ENCODE assay signal across 19 cellular contexts in the genomic region with DNA sequence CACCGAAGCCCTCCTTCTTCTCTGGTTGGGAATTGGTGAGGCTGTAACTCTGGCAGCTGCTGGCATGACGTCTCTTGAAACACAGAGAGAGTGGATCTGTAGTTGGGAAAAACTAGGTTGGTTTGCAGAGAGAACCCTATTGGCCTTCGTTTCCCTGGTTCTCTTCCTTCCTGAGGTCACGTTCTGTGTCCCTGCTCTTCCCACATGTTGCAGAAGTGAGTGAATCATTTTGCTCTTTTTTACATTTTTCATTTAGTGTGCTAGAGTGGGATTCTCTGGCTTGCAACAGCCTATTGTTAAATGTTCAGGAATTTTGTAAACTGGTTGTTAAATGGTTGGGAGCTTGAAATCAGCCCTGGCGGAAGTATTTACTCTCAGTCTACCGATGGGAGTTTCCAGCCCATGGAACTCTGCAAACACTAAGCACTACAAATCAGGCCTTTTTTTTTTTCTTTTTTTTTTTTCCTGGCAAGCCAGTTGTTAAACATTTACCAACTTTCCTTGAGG. TPM values are rescaled to one million over a fixed set of nuclear protein-coding genes. Genes with fewer than 3 reads are reported as not detected.
A peak's percentile ranks its signal among the peaks of the same experiment; 100 is the strongest.
DNase-seq lines count a peak whose midpoint lies in the region; FAIRE-seq and TF ChIP-seq lines count a peak whose summit lies in the region.
"Had no signal": no experiment of that assay in that cellular context is flagged by ENCODE, and none has a peak within 500 bp of the region (broad histone marks: within the 10 kb centered on the region; RNA-seq: fewer than 3 reads in every experiment).

No MANE protein-coding gene starts in this region.

- no peaks in the 10 kb centered on the region for H3K36me3 Mint-ChIP-seq in neural progenitor cell
- H3K36me3 Mint-ChIP-seq: brain had no signal

- peaks cover 6% of the 10 kb centered on the region for H3K4me1 ChIP-seq in neural progenitor cell
- H3K4me1 ChIP-seq in Peyer's patch, result peaks cover 0 to 3% (median 0%) of the 10 kb centered on the region in 4 donors
- H3K4me1 ChIP-seq: uterus had no signal

- H3K4me1 Mint-ChIP-seq in neural progenitor cell, result peaks cover 4% of the 10 kb centered on the region
- H3K4me1 Mint-ChIP-seq: brain had no signal

- TF ChIP-seq CTCF in VCaP (conservative IDR thresholded peaks at IDR 0.05), result no peak
- no peak for TF ChIP-seq CTCF in neural progenitor cell (IDR thresholded peaks at IDR 0.05)
- no peak for TF ChIP-seq CTCF in Peyer's patch (IDR thresholded peaks at IDR 0.05)

- no peaks in the 10 kb centered on the region for H3F3A ChIP-seq in neural progenitor cell (ENCODE audit: low read depth)

- H4K20me1 ChIP-seq in neural progenitor cell (ENCODE audit: low read depth), result no peaks in the 10 kb centered on the region

- H3K27ac Mint-ChIP-seq in neural progenitor cell, result no peak overlapping the region
- H3K27ac Mint-ChIP-seq: stimulated activated naive CD8-positive, alpha-beta T cell treated with anti-CD3 and anti-CD28 coated beads, Interleukin-15, Interleukin-2, amounts not matched to agents 100 ng/mL and 50 ng/mL, for 24 hours; T-helper 2 cell treated with Interferon-gamma antibody and Interleukin-4, amounts not matched to agents 5 μg/mL and 100 μg/mL, for 36 hours had no signal

- no peak overlapping the region for H3K4me2 ChIP-seq in neural progenitor cell

- H3K9ac ChIP-seq in neural progenitor cell, result no peak overlapping the region

- H3K4me3 ChIP-seq in neural progenitor cell (no peak overlapping the region), Peyer's patch (no peak overlapping the region)
- H3K4me3 ChIP-seq: uterus had no signal

- H3K27me3 ChIP-seq in neural progenitor cell (no peaks in the 10 kb centered on the region), Peyer's patch (no peaks in the 10 kb centered on the region)
- H3K27me3 ChIP-seq: uterus had no signal

- FAIRE-seq in islet of Langerhans (lab: Jason Lieb, UNC), result peak; percentile 99
- FAIRE-seq: A204.1, kidney had no signal

- no peak overlapping the region for H3K4me3 Mint-ChIP-seq in neural progenitor cell
- H3K4me3 Mint-ChIP-seq: brain; stimulated activated naive CD8-positive, alpha-beta T cell treated with anti-CD3 and anti-CD28 coated beads, Interleukin-15, Interleukin-2, amounts not matched to agents 100 ng/mL and 50 ng/mL, for 24 hours; T-helper 2 cell treated with Interferon-gamma antibody and Interleukin-4, amounts not matched to agents 5 μg/mL and 100 μg/mL, for 36 hours had no signal

- no peak for TF ChIP-seq POLR2A in Peyer's patch (IDR thresholded peaks at IDR 0.05)

- peaks cover 9% of the 10 kb centered on the region for H3K27me3 Mint-ChIP-seq in neural progenitor cell (ENCODE audit: insufficient read depth, low read depth)
- H3K27me3 Mint-ChIP-seq: stimulated activated naive CD8-positive, alpha-beta T cell treated with anti-CD3 and anti-CD28 coated beads, Interleukin-15, Interleukin-2, amounts not matched to agents 100 ng/mL and 50 ng/mL, for 24 hours had no signal

- peaks cover 2% of the 10 kb centered on the region for H3K9me3 Mint-ChIP-seq in neural progenitor cell
- H3K9me3 Mint-ChIP-seq: brain; stimulated activated naive CD8-positive, alpha-beta T cell treated with anti-CD3 and anti-CD28 coated beads, Interleukin-15, Interleukin-2, amounts not matched to agents 100 ng/mL and 50 ng/mL, for 24 hours; T-helper 2 cell treated with Interferon-gamma antibody and Interleukin-4, amounts not matched to agents 5 μg/mL and 100 μg/mL, for 36 hours had no signal

- H3K79me2 ChIP-seq in neural progenitor cell (ENCODE audit: low read depth), result no peaks in the 10 kb centered on the region

- peak overlapping the region; percentile 37 for H2AFZ ChIP-seq in neural progenitor cell (replicated peaks)

- H3K9me3 ChIP-seq in neural progenitor cell (ENCODE audit: low read depth) (no peaks in the 10 kb centered on the region), Peyer's patch (no peaks in the 10 kb centered on the region)
- H3K9me3 ChIP-seq: uterus had no signal

- H3K27ac ChIP-seq in VCaP (peak overlapping the region; percentile 78), neural progenitor cell (no peak overlapping the region), Peyer's patch (peak overlapping the region in 1 of 4 donors; percentile 12)

- DNase-seq in AG08395 (ENCODE audit: low spot score), result peak; percentile 18
- no peak for DNase-seq in neural progenitor cell (ENCODE audit: low spot score)
- DNase-seq in Peyer's patch, result no peak
- DNase-seq in LoVo (ENCODE audit: low spot score), result no peak
- no peak for DNase-seq in NCI-H1105 treated with DMSO at 0.1 percent for 48 hours (lab: John Stamatoyannopoulos, UW)
- DNase-seq in NCI-H146 (lab: John Stamatoyannopoulos, UW), result no peak
- DNase-seq: activated CD4-positive, alpha-beta T cell treated with anti-CD3 and anti-CD28 coated beads for 1 hour; activated CD8-positive, alpha-beta memory T cell treated with anti-CD3 and anti-CD28 coated beads, Interleukin-2, amount 50 U/mL, for 4 hours; activated naive CD4-positive, alpha-beta T cell treated with Interleukin-2 at 50 U/mL for 16 hours; kidney; NCI-H187; NCI-H510A treated with DMSO at 0.1 percent for 48 hours; uterus had no signal

- no peaks in the 10 kb centered on the region for H3K36me3 ChIP-seq in neural progenitor cell
- no peaks in the 10 kb centered on the region for H3K36me3 ChIP-seq in Peyer's patch
- H3K36me3 ChIP-seq: uterus had no signal

RNA-seq across cellular contexts. Expression of gene CKAP4, which starts 26.8 kb away (rescaled TPM):
- total RNA-seq in neural progenitor cell (ENCODE audit: low replicate concordance), result 58.7 and 64.3 TPM in 2 replicates
- total RNA-seq in Peyer's patch, result 10 to 100 TPM; 15.5 to 24.5 (median 21.0) TPM

RNA-seq across cellular contexts. Expression of gene TCP11L2, which starts 27.9 kb away (rescaled TPM):
- total RNA-seq in neural progenitor cell (ENCODE audit: low replicate concordance) (7.8 and 8.8 TPM in 2 replicates), Peyer's patch (10 to 100 TPM; 39.9 to 63.5 (median 48.9) TPM)
